In genomic region chr14:105244334-105244733, GRCh38 we compare ENCODE assay signal across 29 cellular contexts.
"Had no signal": no experiment of that assay in that cellular context is flagged by ENCODE, and none has a peak within 500 bp of the region (broad histone marks: within the 10 kb centered on the region; RNA-seq: fewer than 3 reads in every experiment).

No MANE protein-coding gene starts in this region.

- H3K4me3 ChIP-seq: ascending aorta, cardiac muscle cell, SJSA1 had no signal

- H3K4me3 Mint-ChIP-seq: activated naive CD8-positive, alpha-beta T cell treated with anti-CD3 and anti-CD28 coated beads, Interleukin-2, amount 50 U/mL, for 24 hours; activated T-cell treated with anti-CD3 and anti-CD28 coated beads, Interleukin-2, amount 50 U/mL, for 4 hours; T-helper 1 cell treated with Interleukin-12 subunit alpha and Interleukin-12 subunit beta and Interleukin-4 antibody, amounts not matched to agents 30 μg/mL and 1 μg/mL, for 36 hours; WTC11 had no signal

- H3K27ac ChIP-seq: ascending aorta, brain microvascular endothelial cell, cardiac muscle cell, SJSA1 had no signal

- H3K9me3 Mint-ChIP-seq: activated naive CD4-positive, alpha-beta T cell treated with anti-CD3 and anti-CD28 coated beads, Interleukin-2, amount 50 U/mL, for 72 hours; activated naive CD8-positive, alpha-beta T cell treated with anti-CD3 and anti-CD28 coated beads, Interleukin-2, amount 50 U/mL, for 24 hours; activated T-cell treated with anti-CD3 and anti-CD28 coated beads, Interleukin-2, amount 50 U/mL, for 4 hours; T-helper 1 cell treated with Interleukin-12 subunit alpha and Interleukin-12 subunit beta and Interleukin-4 antibody, amounts not matched to agents 30 μg/mL and 1 μg/mL, for 36 hours; WTC11 had no signal

- H3K27me3 Mint-ChIP-seq: activated naive CD8-positive, alpha-beta T cell treated with anti-CD3 and anti-CD28 coated beads, Interleukin-2, amount 50 U/mL, for 24 hours had no signal

- ATAC-seq: activated naive CD4-positive, alpha-beta T cell treated with anti-CD3 and anti-CD28 coated beads, Interleukin-2, amount 50 U/mL, for 72 hours; activated naive CD8-positive, alpha-beta T cell treated with anti-CD3 and anti-CD28 coated beads, Interleukin-2, amount 50 U/mL, for 24 hours; activated T-cell treated with anti-CD3 and anti-CD28 coated beads, Interleukin-2, amount 50 U/mL, for 4 hours; SK-N-SH treated with all-trans-retinoic acid at 6 μM for 48 hours; WTC11 had no signal

- DNase-seq: activated CD4-positive, alpha-beta T cell treated with anti-CD3 and anti-CD28 coated beads for 48 hours; activated CD4-positive, alpha-beta T cell treated with anti-CD3 and anti-CD28 coated beads, Interleukin-2, amount 50 U/mL, for 4 hours; activated CD4-positive, CD25-positive, alpha-beta regulatory T cell treated with anti-CD3 and anti-CD28 coated beads, Interleukin-2, amount 50 U/mL, for 72 hours; activated CD8-positive, alpha-beta memory T cell treated with anti-CD3 and anti-CD28 coated beads for 24 hours; activated effector memory CD4-positive, alpha-beta T cell treated with anti-CD3 and anti-CD28 coated beads, Interleukin-2, amount 50 U/mL, for 16 hours; activated naive CD4-positive, alpha-beta T cell treated with Interleukin-2 at 50 U/mL for 16 hours; activated naive CD8-positive, alpha-beta T cell treated with anti-CD3 and anti-CD28 coated beads, Interleukin-2, amount 50 U/mL, for 24 hours; activated T-cell treated with anti-CD3 and anti-CD28 coated beads, Interleukin-2, amount 50 U/mL, for 4 hours; amniotic stem cell; brain microvascular endothelial cell; cerebellar nuclear complex; NCI-H1092; NCI-H1417; NCI-H1930; NCI-H2171 treated with DMSO at 0.1 percent for 48 hours; NCI-H226; NCI-H526 treated with DMSO at 0.1 percent for 48 hours; NCI-H82; RPMI8226; SHP77; SW 1271; T-helper 9 cell had no signal

- H3K27ac Mint-ChIP-seq: activated naive CD4-positive, alpha-beta T cell treated with anti-CD3 and anti-CD28 coated beads, Interleukin-2, amount 50 U/mL, for 72 hours; activated naive CD8-positive, alpha-beta T cell treated with anti-CD3 and anti-CD28 coated beads, Interleukin-2, amount 50 U/mL, for 24 hours; T-helper 1 cell treated with Interleukin-12 subunit alpha and Interleukin-12 subunit beta and Interleukin-4 antibody, amounts not matched to agents 30 μg/mL and 1 μg/mL, for 36 hours; WTC11 had no signal

- H3K36me3 ChIP-seq: brain microvascular endothelial cell, cardiac muscle cell had no signal

- H3K27me3 ChIP-seq: ascending aorta, brain microvascular endothelial cell, cardiac muscle cell, SJSA1 had no signal

- H3K9me3 ChIP-seq: ascending aorta, SJSA1 had no signal
